Comparison of ENCODE assay signal across 8 cellular contexts in genomic region chr4:156968479-156968984, GRCh38. TPM values are rescaled to one million over a fixed set of nuclear protein-coding genes. Genes with fewer than 3 reads are reported as not detected.
DNase-seq lines count a peak whose midpoint lies in the region; ATAC-seq and TF ChIP-seq lines count a peak whose summit lies in the region.

No MANE protein-coding gene starts in this region.

- peak overlapping the region; percentile 79 for H3K4me3 ChIP-seq in WI38 (ENCODE audit: low read depth, low read length)
- no peak overlapping the region for H3K4me3 ChIP-seq in cardiac muscle cell

- peak; percentile 82 for TF ChIP-seq CTCF in GM12873 (IDR thresholded peaks at IDR 0.05; ENCODE audit: insufficient read depth, low read depth, low read length, missing control alignments)
- TF ChIP-seq CTCF in WI38 (IDR thresholded peaks at IDR 0.05; ENCODE audit: low read depth, low read length): peak; percentile 62
- peak; percentile 81 for TF ChIP-seq CTCF in cardiac muscle cell (IDR thresholded peaks at IDR 0.05; ENCODE audit: low read depth, low read length)

- H3K4me1 ChIP-seq in cardiac muscle cell (ENCODE audit: low read depth): peaks cover 3% of the 10 kb centered on the region

- DNase-seq in ACHN: peak; percentile 77
- peak; percentile 36 for DNase-seq in NCI-H1694 (lab: John Stamatoyannopoulos, UW)
- peak; percentile 69 to 86 for DNase-seq in cardiac muscle cell (ENCODE audit: low read depth in 1 of 2, low spot score in 1 of 2)
- peak in 7 of 10 donors; percentile 44 to 88 (median 53) for DNase-seq in posterior cingulate gyrus
- DNase-seq in NCI-H1436 treated with DMSO at 0.1 percent for 48 hours (lab: John Stamatoyannopoulos, UW): no peak

- peak; percentile 67 for ATAC-seq in HG02870 (IDR thresholded peaks at IDR 0.05; ENCODE audit: unreplicated experiment)

- no peak overlapping the region for H3K27ac ChIP-seq in cardiac muscle cell

- H3K36me3 ChIP-seq in cardiac muscle cell: no peaks in the 10 kb centered on the region

- H3K27me3 ChIP-seq in cardiac muscle cell: no peaks in the 10 kb centered on the region

- H3K9me3 ChIP-seq in cardiac muscle cell (ENCODE audit: low read depth): no peaks in the 10 kb centered on the region

- in situ Hi-C loops in ACHN (cut with HindIII; ENCODE audit: low pct_ligation_motif_present, low pct_unique_long_range_greater_than_20kb, low sequenced_read_pairs): no loop called here

- intact Hi-C loops in posterior cingulate gyrus (cut with DNase I): loop anchor here (5.0 to 10.0 kb wide), 3 partner anchors 194 to 491 kb away; no protein-coding TSS in a partner anchor

RNA-seq across cellular contexts. Expression of gene PDGFC, which starts 3.1 kb away (rescaled TPM):
- 5.5 and 18.2 TPM in 2 replicates for total RNA-seq in cardiac muscle cell
- 6.9 and 10.1 TPM in 2 replicates for polyA plus RNA-seq in cardiac muscle cell
